In the genomic region with DNA sequence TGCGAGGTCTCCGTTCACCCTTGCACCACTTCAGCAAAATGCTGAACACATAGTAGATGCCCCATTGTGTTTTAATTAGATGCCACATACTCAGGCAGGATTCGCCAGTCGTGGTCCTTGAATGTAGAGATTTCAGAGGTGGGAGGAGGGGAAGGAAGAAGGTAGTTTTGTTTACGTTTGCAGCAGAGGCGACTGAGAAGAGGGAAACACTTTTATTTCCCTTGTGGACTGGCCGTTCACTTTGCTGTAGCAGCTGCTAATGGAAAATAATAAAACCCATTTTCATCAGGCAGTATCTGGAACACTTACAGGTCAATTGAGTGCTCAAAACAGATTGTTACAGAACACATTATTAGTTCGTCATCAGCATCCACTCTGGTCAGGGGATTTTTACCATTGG, we compare ENCODE assay signal across 13 cellular contexts.
A peak's percentile ranks its signal among the peaks of the same experiment; 100 is the strongest.
DNase-seq lines count a peak whose midpoint lies in the region; ATAC-seq and TF ChIP-seq lines count a peak whose summit lies in the region.
"Had no signal": no experiment of that assay in that cellular context is flagged by ENCODE, and none has a peak within 500 bp of the region (broad histone marks: within the 10 kb centered on the region; RNA-seq: fewer than 3 reads in every experiment).

No MANE protein-coding gene starts in this region.

- peak; percentile 33 for DNase-seq in G401 (ENCODE audit: low spot score)
- DNase-seq in NCI-H774 (lab: John Stamatoyannopoulos, UW): peak; percentile 18
- DNase-seq in right atrium auricular region (ENCODE audit: low spot score): no peak
- DNase-seq in sciatic nerve (ENCODE audit: low spot score): no peak
- no peak for DNase-seq in germinal center (ENCODE audit: low spot score)
- DNase-seq in NK-92 (lab: John Stamatoyannopoulos, UW; ENCODE audit: unreplicated experiment): no peak
- DNase-seq: activated naive CD4-positive, alpha-beta T cell; glutamatergic neuron; NCI-H2107; stimulated activated CD4-positive, alpha-beta T cell treated with anti-CD3 and anti-CD28 coated beads, Interleukin-12 subunit alpha, Interleukin-12 subunit beta, amount 100 ng/mL, for 4 hours had no signal

- intact Hi-C loops in sciatic nerve (cut with DNase I): no loop called here

- in situ Hi-C loops in G401 (cut with HindIII; ENCODE audit: low sequenced_read_pairs): no loop called here

- peak overlapping the region in 1 of 2 donors; percentile 21 for H3K4me3 ChIP-seq in right atrium auricular region

- peaks cover 0 to 16% of the 10 kb centered on the region in 2 donors for H3K9me3 ChIP-seq in right atrium auricular region

- peak overlapping the region; percentile 38 to 75 for H3K27ac ChIP-seq in right atrium auricular region
- H3K27ac ChIP-seq: VCaP had no signal

- peaks cover 0 to 42% of the 10 kb centered on the region in 2 donors for H3K4me1 ChIP-seq in right atrium auricular region

- no peaks in the 10 kb centered on the region for H3K27me3 ChIP-seq in right atrium auricular region

- no peaks in the 10 kb centered on the region for H3K36me3 ChIP-seq in right atrium auricular region

- ATAC-seq in sciatic nerve (peak; percentile 58), GM18505 (IDR thresholded peaks at IDR 0.05; ENCODE audit: unreplicated experiment) (no peak), HG03342 (IDR thresholded peaks at IDR 0.05; ENCODE audit: unreplicated experiment) (no peak)

- TF ChIP-seq POLR2A in GM18505 (IDR thresholded peaks at IDR 0.05; ENCODE audit: borderline replicate concordance, extremely low read depth, insufficient read depth, insufficient read length): no peak

- no peak for TF ChIP-seq CTCF in right atrium auricular region (IDR thresholded peaks at IDR 0.05)

Comparison
In these comparisons a context has a peak if more than half of its experiments do, and no peak if none do; other contexts are left out.
1. DNase-seq: peak in G401 (single experiment) and NCI-H774 (single experiment); none in right atrium auricular region (single experiment), sciatic nerve (single experiment), germinal center (single experiment) and NK-92 (single experiment).